ENCODE assay signal across 8 cellular contexts in the genomic region with DNA sequence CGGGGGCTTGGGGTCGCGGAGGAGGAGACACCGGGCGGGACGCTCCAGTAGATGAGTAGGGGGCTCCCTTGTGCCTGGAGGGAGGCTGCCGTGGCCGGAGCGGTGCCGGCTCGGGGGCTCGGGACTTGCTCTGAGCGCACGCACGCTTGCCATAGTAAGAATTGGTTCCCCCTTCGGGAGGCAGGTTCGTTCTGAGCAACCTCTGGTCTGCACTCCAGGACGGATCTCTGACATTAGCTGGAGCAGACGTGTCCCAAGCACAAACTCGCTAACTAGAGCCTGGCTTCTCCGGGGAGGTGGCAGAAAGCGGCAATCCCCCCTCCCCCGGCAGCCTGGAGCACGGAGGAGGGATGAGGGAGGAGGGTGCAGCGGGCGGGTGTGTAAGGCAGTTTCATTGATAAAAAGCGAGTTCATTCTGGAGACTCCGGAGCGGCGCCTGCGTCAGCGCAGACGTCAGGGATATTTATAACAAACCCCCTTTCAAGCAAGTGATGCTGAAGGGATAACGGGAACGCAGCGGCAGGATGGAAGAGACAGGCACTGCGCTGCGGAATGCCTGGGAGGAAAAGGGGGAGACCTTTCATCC. TPM values are rescaled to one million over a fixed set of nuclear protein-coding genes. Genes with fewer than 3 reads are reported as not detected.
DNase-seq lines count a peak whose midpoint lies in the region; ATAC-seq and TF ChIP-seq lines count a peak whose summit lies in the region.

No MANE protein-coding gene starts in this region.

- H3K27ac ChIP-seq in subcutaneous abdominal adipose tissue (ENCODE audit: low read depth, low read length) = peak overlapping the region; percentile 93

- DNase-seq in SIG-M5 treated with dmso at 0.1 percent for 504 hours (lab: John Stamatoyannopoulos, UW; ENCODE audit: unreplicated experiment) (peak; percentile 62), SIG-M5 (lab: John Stamatoyannopoulos, UW) (no peak), NCI-H2227 treated with DMSO at 0.1 percent for 48 hours (lab: John Stamatoyannopoulos, UW) (peak; percentile 78), epithelial cell of esophagus (ENCODE audit: low read depth) (no peak)
- peak; percentile 79 for DNase-seq in activated CD8-positive, alpha-beta memory T cell treated with anti-CD3 and anti-CD28 coated beads for 24 hours

- no peaks in the 10 kb centered on the region for H3K9me3 ChIP-seq in mononuclear cell (ENCODE audit: low read depth, low read length)
- no peaks in the 10 kb centered on the region for H3K9me3 ChIP-seq in subcutaneous abdominal adipose tissue (ENCODE audit: control insufficient read depth in 5 of 5, low read length in 5 of 5)

- H3K27me3 ChIP-seq in mononuclear cell (ENCODE audit: insufficient read depth, low read length) = no peaks in the 10 kb centered on the region
- H3K27me3 ChIP-seq in subcutaneous abdominal adipose tissue (ENCODE audit: control insufficient read depth in 5 of 5, insufficient read depth in 4 of 5, low read length in 5 of 5) = peaks cover 0 to 5% (median 0%) of the 10 kb centered on the region in 5 donors

- H3K4me3 ChIP-seq in epithelial cell of esophagus (ENCODE audit: low read length) (peak overlapping the region; percentile 79), mononuclear cell (ENCODE audit: low read length) (peak overlapping the region; percentile 82), subcutaneous abdominal adipose tissue (ENCODE audit: low read depth in 1 of 5, low read length in 5 of 5) (peak overlapping the region; percentile 98 to 100 (median 99))

- no peak for ATAC-seq in HG02588 (IDR thresholded peaks at IDR 0.05; ENCODE audit: unreplicated experiment)

- H3K36me3 ChIP-seq in subcutaneous abdominal adipose tissue (ENCODE audit: control insufficient read depth in 5 of 5, insufficient read depth in 5 of 5, low read length in 5 of 5) = peaks cover 3 to 29% (median 28%) of the 10 kb centered on the region in 5 donors

- H3K9ac ChIP-seq in subcutaneous abdominal adipose tissue (ENCODE audit: low read length in 5 of 5) = peak overlapping the region; percentile 52 to 97 (median 91)

- TF ChIP-seq CTCF in epithelial cell of esophagus (IDR thresholded peaks at IDR 0.05; ENCODE audit: insufficient read depth, low read depth, low read length, missing control alignments) = no peak

- H3K4me1 ChIP-seq in mononuclear cell (ENCODE audit: insufficient read depth, low read length) = peaks cover 75% of the 10 kb centered on the region
- peaks cover 11 to 63% (median 40%) of the 10 kb centered on the region in 5 donors for H3K4me1 ChIP-seq in subcutaneous abdominal adipose tissue (ENCODE audit: control insufficient read depth in 5 of 5, insufficient read depth in 5 of 5, low read length in 5 of 5)

RNA-seq across cellular contexts. Expression of gene FOS, which starts 0.6 kb away (rescaled TPM):
- total RNA-seq in mononuclear cell = 2,138 TPM

Comparison
In these comparisons a context has a peak if more than half of its experiments do, and no peak if none do; other contexts are left out.
1. DNase-seq: peak in SIG-M5 treated with dmso at 0.1 percent for 504 hours (single experiment), NCI-H2227 treated with DMSO at 0.1 percent for 48 hours (single experiment) and activated CD8-positive, alpha-beta memory T cell treated with anti-CD3 and anti-CD28 coated beads for 24 hours (single experiment); none in SIG-M5 (single experiment) and epithelial cell of esophagus (single experiment).
2. Peak in every context shown above with its lines, with median percentiles within 50 percentile points of each other: H3K4me3 ChIP-seq.